In genomic region chr11:65041206-65042035, GRCh38 we compare ENCODE assay signal across 8 cellular contexts. TPM values are rescaled to one million over a fixed set of nuclear protein-coding genes. Genes with fewer than 3 reads are reported as not detected.
DNase-seq lines count a peak whose midpoint lies in the region; ATAC-seq and TF ChIP-seq lines count a peak whose summit lies in the region.

TSS of gene SAC3D1 (plus strand) at chr11:65041210. CDS start at chr11:65041293, 83 bp downstream.

- H3K9me3 ChIP-seq in MG63 (no peaks in the 10 kb centered on the region), esophagus (ENCODE audit: control insufficient read depth in 2 of 2, insufficient read depth in 1 of 2, low read depth in 1 of 2, low read length in 1 of 2) (no peaks in the 10 kb centered on the region), aorta (ENCODE audit: control insufficient read depth, low read length) (no peaks in the 10 kb centered on the region)

- intact Hi-C loops in natural killer cell (cut with micrococcal nuclease): loop anchor here (1.0 kb wide), 1 partner anchor 14 kb away; the partner anchor contains the start of gene SNX15
- intact Hi-C loops in aorta (cut with DNase I): loop anchor here in 1 of 2 donors (5.0 kb wide), 1 partner anchor 56 kb away; the partner anchor contains the start of gene VPS51

- H3K4me1 Mint-ChIP-seq in natural killer cell: peaks cover 9 to 19% of the 10 kb centered on the region in 2 donors

- H3K27ac ChIP-seq in esophagus (ENCODE audit: low read depth in 2 of 2, low read length in 1 of 2) (peak within 1 kb of the TSS; percentile 97 to 99), aorta (ENCODE audit: low read depth in 1 of 2, low read length in 2 of 2) (peak within 1 kb of the TSS in 1 of 2 donors; percentile 90)

- H3K27me3 Mint-ChIP-seq in natural killer cell (ENCODE audit: low read depth in 2 of 2): no peaks in the 10 kb centered on the region

- POLR2A ChIA-PET in HEK293T (lab: Yijun Ruan, JAX): interaction anchor here (0.5 to 2.3 kb wide), 18 partner anchors 10 to 231 kb away, joined by 3 to 14 read pairs (median 4); partner anchors contain the start of genes ARL2, FAU, MEN1 and MRPL49

- ATAC-seq in activated CD4-positive, CD25-positive, alpha-beta regulatory T cell treated with anti-CD3 and anti-CD28 coated beads, Interleukin-2, amount 50 U/mL, for 24 hours: peak; percentile 70 to 75
- peak; percentile 68 to 82 (median 72) for ATAC-seq in natural killer cell
- ATAC-seq in aorta (ENCODE audit: low FRiP score): peak; percentile 73

- DNase-seq in activated T-cell treated with anti-CD3 and anti-CD28 coated beads for 4 hours (peak; percentile 37), HEK293T (ENCODE audit: extremely low spot score) (peak; percentile 63), MG63 (no peak), natural killer cell (no peak), aorta (peak in 1 of 2 donors; percentile 78)
- no peak for DNase-seq in activated T-cell treated with anti-CD3 and anti-CD28 coated beads, Interleukin-2, amount 50 U/mL, for 48 hours

- WGBS in esophagus, 2 donors: 1 to 2% methylated on average over 65 to 94 of the region's 94 CpGs
- WGBS in aorta, 2 donors: 1% methylated on average over 64 to 94 of the region's 94 CpGs

- H3K36me3 ChIP-seq in MG63 (peaks cover 35% of the 10 kb centered on the region), esophagus (ENCODE audit: control insufficient read depth in 2 of 2, insufficient read depth in 2 of 2, low read length in 1 of 2) (peaks cover 0 to 30% of the 10 kb centered on the region in 2 donors), aorta (ENCODE audit: control insufficient read depth in 1 of 2, insufficient read depth in 2 of 2, low read length in 1 of 2) (no peaks in the 10 kb centered on the region)

- no peak for TF ChIP-seq CTCF in natural killer cell (IDR thresholded peaks at IDR 0.05)

- H3K4me3 ChIP-seq in MG63: peak within 1 kb of the TSS; percentile 63
- H3K4me3 ChIP-seq in esophagus (ENCODE audit: low read depth in 1 of 2, low read length in 2 of 2): peak within 1 kb of the TSS; percentile 69 to 76
- peak within 1 kb of the TSS; percentile 53 to 62 for H3K4me3 ChIP-seq in aorta (ENCODE audit: low read length in 2 of 2)

- CTCF ChIA-PET in HEK293T (lab: Yijun Ruan, JAX): interaction anchor here (0.6 to 1.6 kb wide), 5 partner anchors 14 to 153 kb away, joined by 3 to 5 read pairs (median 4); partner anchors contain the start of gene SNX15

- H3K36me3 Mint-ChIP-seq in natural killer cell: no peaks in the 10 kb centered on the region

- H3K4me1 ChIP-seq in esophagus (ENCODE audit: control insufficient read depth in 2 of 2, insufficient read depth in 2 of 2, low read length in 1 of 2): peaks cover 0 to 1% of the 10 kb centered on the region in 2 donors
- H3K4me1 ChIP-seq in aorta (ENCODE audit: control insufficient read depth in 1 of 2, insufficient read depth in 2 of 2, low read length in 2 of 2): no peaks in the 10 kb centered on the region

- H3K9me3 Mint-ChIP-seq in natural killer cell: no peaks in the 10 kb centered on the region

- peak within 1 kb of the TSS; percentile 90 for H3K4me3 Mint-ChIP-seq in natural killer cell

- peak within 1 kb of the TSS; percentile 82 to 86 for H3K27ac Mint-ChIP-seq in natural killer cell

- no peaks in the 10 kb centered on the region for H3K27me3 ChIP-seq in MG63
- no peaks in the 10 kb centered on the region for H3K27me3 ChIP-seq in esophagus (ENCODE audit: control insufficient read depth in 1 of 2, insufficient read depth in 2 of 2, low read length in 2 of 2)
- no peaks in the 10 kb centered on the region for H3K27me3 ChIP-seq in aorta (ENCODE audit: control insufficient read depth in 1 of 2, insufficient read depth in 2 of 2, low read length in 1 of 2)

TF ChIP-seq in HEK293T, 16 proteins besides CTCF, POLR2A, EP300 and RAD21:
- TF ChIP-seq PKNOX1 (IDR thresholded peaks at IDR 0.05): no peak
- no peak for TF ChIP-seq ARNT (IDR thresholded peaks at IDR 0.05)
- TF ChIP-seq SP1 (IDR thresholded peaks at IDR 0.05): no peak
- no peak for TF ChIP-seq FOXM1 (IDR thresholded peaks at IDR 0.05; ENCODE audit: borderline replicate concordance)
- TF ChIP-seq CTBP1 (IDR thresholded peaks at IDR 0.05; ENCODE audit: borderline replicate concordance): no peak
- TF ChIP-seq NFRKB (IDR thresholded peaks at IDR 0.05): no peak
- no peak for TF ChIP-seq LEF1 (IDR thresholded peaks at IDR 0.05; ENCODE audit: borderline replicate concordance)
- TF ChIP-seq ELF4 (IDR thresholded peaks at IDR 0.05): no peak
- TF ChIP-seq TARDBP (IDR thresholded peaks at IDR 0.05): no peak
- no peak for TF ChIP-seq BHLHE40 (IDR thresholded peaks at IDR 0.05; ENCODE audit: borderline replicate concordance)

RNA-seq across cellular contexts. Expression of gene SAC3D1, which starts in this region (rescaled TPM):
- 42.1 and 54.8 TPM in 2 replicates for total RNA-seq in MG63 (2014; rRNA removed; shearing (Covaris generic); ENCODE audit: low replicate concordance)
- 10 to 100 TPM in 1 of 2 donors, 1 to 10 TPM in 1; 6.2 to 12.1 TPM for polyA plus RNA-seq in esophagus
- total RNA-seq in natural killer cell: 1 to 10 TPM; 2.0 to 3.5 (median 2.8) TPM
- total RNA-seq in aorta: 1 to 10 TPM; 3.6 to 4.9 TPM
- 1 to 10 TPM; 5.4 to 7.5 TPM for polyA plus RNA-seq in aorta

Comparison
In these comparisons a context has a peak if more than half of its experiments do, and no peak if none do; other contexts are left out.
1. DNase-seq: peak in activated T-cell treated with anti-CD3 and anti-CD28 coated beads for 4 hours (single experiment) and HEK293T (single experiment); none in activated T-cell treated with anti-CD3 and anti-CD28 coated beads, Interleukin-2, amount 50 U/mL, for 48 hours (0 of 2), MG63 (single experiment) and natural killer cell (single experiment).
2. Peak in every context shown above with its lines, with median percentiles within 50 percentile points of each other: H3K4me3 ChIP-seq and ATAC-seq.